ENCODE assay signal across 25 cellular contexts in the genomic region with DNA sequence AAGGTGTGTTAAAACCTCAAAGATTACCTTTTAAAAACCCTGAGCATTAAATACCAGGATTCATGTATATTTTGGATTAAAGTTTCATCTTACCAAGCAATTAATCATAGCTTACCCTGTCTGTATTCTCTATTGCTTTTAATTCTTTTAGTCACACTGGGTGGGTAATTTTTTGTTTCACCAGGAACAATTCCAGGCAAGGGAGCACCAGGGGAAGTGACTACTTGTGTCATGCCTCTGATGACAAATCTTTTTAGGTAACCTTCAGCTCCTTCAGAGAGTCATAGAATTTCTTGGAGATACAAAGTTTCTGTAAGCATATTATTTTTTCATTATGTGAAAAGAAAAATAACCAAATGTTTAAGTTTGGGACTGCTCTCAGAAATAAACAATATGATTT. TPM values are rescaled to one million over a fixed set of nuclear protein-coding genes. Genes with fewer than 3 reads are reported as not detected.
A peak's percentile ranks its signal among the peaks of the same experiment; 100 is the strongest.
DNase-seq lines count a peak whose midpoint lies in the region; ATAC-seq, FAIRE-seq and TF ChIP-seq lines count a peak whose summit lies in the region.
"Had no signal": no experiment of that assay in that cellular context is flagged by ENCODE, and none has a peak within 500 bp of the region (broad histone marks: within the 10 kb centered on the region; RNA-seq: fewer than 3 reads in every experiment).

No MANE protein-coding gene starts in this region.

- no peaks in the 10 kb centered on the region for H3K27me3 Mint-ChIP-seq in astrocyte (ENCODE audit: low read depth, unreplicated experiment)
- H3K27me3 Mint-ChIP-seq: activated CD4-positive, alpha-beta T cell treated with anti-CD3 and anti-CD28 coated beads for 36 hours had no signal

- no peaks in the 10 kb centered on the region for H4K20me1 ChIP-seq in astrocyte (ENCODE audit: insufficient read depth, low read length)
- no peaks in the 10 kb centered on the region for H4K20me1 ChIP-seq in keratinocyte (ENCODE audit: control insufficient read depth, extremely low read depth, insufficient read depth, low read length)
- H4K20me1 ChIP-seq: BLaER1 treated with 17β-estradiol and CSF1 and Interleukin-3, amounts not matched to agents 10 nM and 100 nM had no signal

- peaks cover 29% of the 10 kb centered on the region for H3K4me1 Mint-ChIP-seq in astrocyte (ENCODE audit: low read depth, unreplicated experiment)
- H3K4me1 Mint-ChIP-seq: IgD-negative memory B cell, neural crest cell had no signal

- H3K4me1 ChIP-seq in astrocyte (ENCODE audit: insufficient read depth, low read length): peaks cover 13% of the 10 kb centered on the region
- H3K4me1 ChIP-seq in keratinocyte (ENCODE audit: control insufficient read depth, extremely low read depth, insufficient read depth, low read length): peaks cover 19% of the 10 kb centered on the region
- no peaks in the 10 kb centered on the region for H3K4me1 ChIP-seq in uterus
- H3K4me1 ChIP-seq: heart right ventricle, parathyroid adenoma, spleen, transverse colon had no signal

- peak overlapping the region; percentile 25 for H3K4me2 ChIP-seq in astrocyte (ENCODE audit: low read length)
- no peak overlapping the region for H3K4me2 ChIP-seq in keratinocyte (ENCODE audit: control insufficient read depth, extremely low read depth, insufficient read depth, low read depth, low read length)
- H3K4me2 ChIP-seq: BLaER1 treated with 17β-estradiol and CSF1 and Interleukin-3, amounts not matched to agents 10 nM and 100 nM had no signal

- DNase-seq in AG20443 (ENCODE audit: low spot score) (peak; percentile 8), HT1080 (ENCODE audit: low read depth) (peak; percentile 60), astrocyte (ENCODE audit: low read depth) (no peak), keratinocyte (ENCODE audit: low read depth, low spot score) (no peak), cardiac septum (ENCODE audit: low spot score) (no peak), uterus (no peak)
- no peak for DNase-seq in activated naive CD4-positive, alpha-beta T cell treated with anti-CD3 and anti-CD28 coated beads, Interleukin-2, amount 50 U/mL, for 16 hours
- DNase-seq: activated CD4-positive, alpha-beta T cell treated with anti-CD3 and anti-CD28 coated beads for 36 hours; activated gamma-delta T cell; activated T-cell treated with anti-CD3 and anti-CD28 coated beads for 4 hours; foreskin melanocyte; heart right ventricle; left cardiac atrium; NCI-H1105 treated with DMSO at 0.1 percent for 48 hours; NCI-H2081; right cardiac atrium; spleen; stimulated activated CD4-positive, alpha-beta T cell treated with anti-CD3 and anti-CD28 coated beads, Interleukin-2, amount 100 ng/mL, for 48 hours; transverse colon had no signal

- no peak for TF ChIP-seq POLR2A in uterus (IDR thresholded peaks at IDR 0.05)

- H3K79me2 ChIP-seq in astrocyte (ENCODE audit: insufficient read depth, low read length): no peaks in the 10 kb centered on the region
- no peaks in the 10 kb centered on the region for H3K79me2 ChIP-seq in keratinocyte (ENCODE audit: control insufficient read depth, insufficient read depth, low read length)
- H3K79me2 ChIP-seq: parathyroid adenoma had no signal

- H3K9me3 ChIP-seq in astrocyte (ENCODE audit: insufficient read depth, low read depth, low read length): no peaks in the 10 kb centered on the region
- H3K9me3 ChIP-seq in keratinocyte (ENCODE audit: control insufficient read depth, low read depth, low read length): no peaks in the 10 kb centered on the region
- H3K9me3 ChIP-seq in uterus: no peaks in the 10 kb centered on the region
- H3K9me3 ChIP-seq: BLaER1 treated with 17β-estradiol and CSF1 and Interleukin-3, amounts not matched to agents 10 nM and 100 nM; heart right ventricle; spleen; transverse colon had no signal

- no peak for ATAC-seq in GM21390 (IDR thresholded peaks at IDR 0.05; ENCODE audit: unreplicated experiment)
- ATAC-seq: activated CD4-positive, alpha-beta T cell treated with anti-CD3 and anti-CD28 coated beads for 36 hours; heart right ventricle; right cardiac atrium had no signal

- TF ChIP-seq CTCF in astrocyte (IDR thresholded peaks at IDR 0.05; ENCODE audit: insufficient read depth, low read depth, low read length) (no peak), keratinocyte (optimal IDR thresholded peaks at IDR 0.05 in 1 of 3, IDR thresholded peaks at IDR 0.05 in 1 of 3, conservative IDR thresholded peaks at IDR 0.05 in 1 of 3; ENCODE audit: extremely low read depth in 1 of 3, insufficient read depth in 2 of 3, low read length in 3 of 3) (no peak), uterus (IDR thresholded peaks at IDR 0.05) (no peak)

- H3K4me3 ChIP-seq in astrocyte (ENCODE audit: insufficient read depth, low read depth, low read length): no peak overlapping the region
- H3K4me3 ChIP-seq in keratinocyte (ENCODE audit: control insufficient read depth in 2 of 3, extremely low read depth in 1 of 3, insufficient read depth in 2 of 3, low read depth in 1 of 3, low read length in 3 of 3): no peak overlapping the region
- no peak overlapping the region for H3K4me3 ChIP-seq in uterus
- H3K4me3 ChIP-seq: BLaER1 treated with 17β-estradiol and CSF1 and Interleukin-3, amounts not matched to agents 10 nM and 100 nM; heart right ventricle; spleen; transverse colon had no signal

- H3K27ac ChIP-seq in astrocyte (ENCODE audit: low read depth, low read length) (peak overlapping the region; percentile 61), keratinocyte (ENCODE audit: control insufficient read depth, insufficient read depth, low read length) (peak overlapping the region; percentile 87), uterus (no peak overlapping the region)
- H3K27ac ChIP-seq: BLaER1 treated with 17β-estradiol and CSF1 and Interleukin-3, amounts not matched to agents 10 nM and 100 nM; heart right ventricle; parathyroid adenoma; spleen; transverse colon had no signal

- H3K27ac Mint-ChIP-seq in astrocyte (ENCODE audit: unreplicated experiment): no peak overlapping the region
- H3K27ac Mint-ChIP-seq: activated CD4-positive, alpha-beta T cell treated with anti-CD3 and anti-CD28 coated beads for 36 hours; IgD-negative memory B cell had no signal

- H3K27me3 ChIP-seq in astrocyte (ENCODE audit: insufficient read depth, low read length) (no peaks in the 10 kb centered on the region), keratinocyte (ENCODE audit: control insufficient read depth, extremely low read depth, insufficient read depth, low read length) (no peaks in the 10 kb centered on the region), uterus (no peaks in the 10 kb centered on the region)
- H3K27me3 ChIP-seq: BLaER1 treated with 17β-estradiol and CSF1 and Interleukin-3, amounts not matched to agents 10 nM and 100 nM; heart right ventricle; spleen; transverse colon had no signal

- dilution Hi-C loops in keratinocyte (cut with MboI; ENCODE audit: extremely low pct_ligation_motif_present, low sequenced_read_pairs): no loop called here

- H3K9me3 Mint-ChIP-seq in astrocyte (ENCODE audit: unreplicated experiment): no peaks in the 10 kb centered on the region
- H3K9me3 Mint-ChIP-seq: IgD-negative memory B cell, neural crest cell had no signal

- H3K9me1 ChIP-seq in keratinocyte (ENCODE audit: control insufficient read depth, extremely low read depth, insufficient read depth, low read length): no peaks in the 10 kb centered on the region

- H3K36me3 ChIP-seq in astrocyte (ENCODE audit: insufficient read depth, low read length) (no peaks in the 10 kb centered on the region), keratinocyte (ENCODE audit: control insufficient read depth in 2 of 2, extremely low read depth in 1 of 2, insufficient read depth in 2 of 2, low read length in 2 of 2) (no peaks in the 10 kb centered on the region), uterus (no peaks in the 10 kb centered on the region)
- H3K36me3 ChIP-seq: BLaER1 treated with 17β-estradiol and CSF1 and Interleukin-3, amounts not matched to agents 10 nM and 100 nM; heart right ventricle; spleen; transverse colon had no signal

- intact Hi-C loops in cardiac septum (cut with DNase I): no loop called here
- intact Hi-C loops in uterus (cut with DNase I; ENCODE audit: low total_unique reads): loop anchor here (10.0 kb wide), 1 partner anchor 57 kb away; no protein-coding TSS in a partner anchor

- H3K9ac ChIP-seq in astrocyte (ENCODE audit: low read length): no peak overlapping the region
- peak overlapping the region; percentile 22 for H3K9ac ChIP-seq in keratinocyte (ENCODE audit: control insufficient read depth, extremely low read depth, insufficient read depth, low read length)
- H3K9ac ChIP-seq: BLaER1 treated with 17β-estradiol and CSF1 and Interleukin-3, amounts not matched to agents 10 nM and 100 nM; parathyroid adenoma had no signal

- FAIRE-seq in astrocyte (lab: Jason Lieb, UNC) (no peak), keratinocyte (lab: Jason Lieb, UNC) (no peak)
- FAIRE-seq: GM12892 had no signal

- no peaks in the 10 kb centered on the region for H3K36me3 Mint-ChIP-seq in astrocyte (ENCODE audit: low read depth, unreplicated experiment)
- H3K36me3 Mint-ChIP-seq: IgD-negative memory B cell had no signal

- H2AFZ ChIP-seq in astrocyte (ENCODE audit: low read depth, low read length) (no peak overlapping the region), keratinocyte (ENCODE audit: control insufficient read depth, low read length) (no peak overlapping the region)
- H2AFZ ChIP-seq: parathyroid adenoma had no signal

- no peak overlapping the region for H3K4me3 Mint-ChIP-seq in astrocyte (ENCODE audit: unreplicated experiment)
- H3K4me3 Mint-ChIP-seq: activated CD4-positive, alpha-beta T cell treated with anti-CD3 and anti-CD28 coated beads for 36 hours; IgD-negative memory B cell; neural crest cell had no signal

RNA-seq across cellular contexts. Expression of gene ANXA1, which starts 33.4 kb away (rescaled TPM):
- total RNA-seq in HT1080 (2014; rRNA removed; shearing (Covaris generic)): 613 and 627 TPM in 2 replicates
- 659 and 679 TPM in 2 replicates for polyA plus RNA-seq in HT1080 (2015; cell fraction: cytosol; rRNA removed)
- 1,039 and 1,113 TPM in 2 replicates for polyA plus RNA-seq in HT1080 (2015; cell fraction: nucleus; rRNA removed)
- total RNA-seq in astrocyte (447 and 637 TPM in 2 replicates), cardiac septum (42.7 TPM), uterus (100 to 1,000 TPM; 101 to 281 (median 187) TPM)
- 972 to 1,449 TPM (median 1,028 TPM) in 3 replicates for polyA plus RNA-seq in keratinocyte
- polyA plus RNA-seq in keratinocyte (2011; ENCODE audit: low read depth): 1,388 TPM
- 750 and 1,475 TPM in 2 replicates for polyA plus RNA-seq in keratinocyte (2011; cell fraction: cytosol; rRNA removed)
- polyA plus RNA-seq in keratinocyte (2011; cell fraction: nucleus; rRNA removed): 1,170 and 1,541 TPM in 2 replicates
- polyA plus RNA-seq in keratinocyte (2012; ENCODE audit: low replicate concordance): 740 and 1,721 TPM in 2 replicates
- 121 to 703 TPM (median 426 TPM) in 3 replicates for polyA minus RNA-seq in keratinocyte
- polyA minus RNA-seq in keratinocyte (2011; cell fraction: cytosol; rRNA and poly(A)+ RNA removed): 323 TPM
- 533 and 965 TPM in 2 replicates for polyA minus RNA-seq in keratinocyte (2011; cell fraction: nucleus; rRNA and poly(A)+ RNA removed)

Comparison
In these comparisons a context has a peak if more than half of its experiments do, and no peak if none do; other contexts are left out.
1. DNase-seq: peak in AG20443 (single experiment) and HT1080 (single experiment); none in astrocyte (single experiment), keratinocyte (single experiment), cardiac septum (single experiment), uterus (0 of 2) and activated naive CD4-positive, alpha-beta T cell treated with anti-CD3 and anti-CD28 coated beads, Interleukin-2, amount 50 U/mL, for 16 hours (single experiment).
2. H3K27ac ChIP-seq: peak in astrocyte (single experiment) and keratinocyte (single experiment); none in uterus (0 of 2).